19 cellular contexts compared by ENCODE assay signal in the genomic region with DNA sequence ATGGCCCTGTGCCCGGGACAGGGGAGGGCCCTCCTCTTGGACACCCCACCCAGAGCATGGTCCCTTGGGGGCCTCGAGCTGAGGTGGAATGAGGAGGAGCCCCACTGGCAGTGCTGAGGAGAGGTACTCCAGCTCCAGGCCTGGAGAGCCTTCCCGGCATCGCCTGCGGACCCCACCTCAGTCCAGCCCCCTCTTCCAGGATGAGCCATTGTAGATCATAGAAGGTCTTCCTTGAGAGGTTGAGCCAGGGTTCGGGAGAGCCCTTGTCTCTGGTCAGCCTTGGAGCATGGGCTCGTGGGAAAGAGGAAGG. TPM values are rescaled to one million over a fixed set of nuclear protein-coding genes. Genes with fewer than 3 reads are reported as not detected.
A peak's percentile ranks its signal among the peaks of the same experiment; 100 is the strongest.
DNase-seq lines count a peak whose midpoint lies in the region; ATAC-seq, FAIRE-seq and TF ChIP-seq lines count a peak whose summit lies in the region.
"Had no signal": no experiment of that assay in that cellular context is flagged by ENCODE, and none has a peak within 500 bp of the region (broad histone marks: within the 10 kb centered on the region; RNA-seq: fewer than 3 reads in every experiment).

No MANE protein-coding gene starts in this region.

- TF ChIP-seq CTCF in C4-2B (conservative IDR thresholded peaks at IDR 0.05) (peak; percentile 12), Panc1 (IDR thresholded peaks at IDR 0.05) (peak; percentile 21; the same call in 1 of the 2 replicates), kidney (IDR thresholded peaks at IDR 0.05; ENCODE audit: borderline replicate concordance, extremely low read depth, insufficient read depth) (no peak)

- H3K9me3 ChIP-seq in Panc1 (ENCODE audit: control insufficient read depth, insufficient read depth, low read depth, low read length), result no peaks in the 10 kb centered on the region
- no peaks in the 10 kb centered on the region for H3K9me3 ChIP-seq in kidney (ENCODE audit: control insufficient read depth in 1 of 2, low read length in 2 of 2)
- H3K9me3 ChIP-seq: A549, Caco-2 had no signal

- ATAC-seq in Panc1 (no peak), Right ventricle myocardium superior (ENCODE audit: poor library complexity) (no peak), GM21576 (IDR thresholded peaks at IDR 0.05; ENCODE audit: unreplicated experiment) (no peak)

- in situ Hi-C loops in Panc1 (cut with HindIII; ENCODE audit: low pct_unique_long_range_greater_than_20kb, low sequenced_read_pairs), result no loop called here

- DNase-seq in Panc1 (ENCODE audit: low read depth, low spot score) (no peak), kidney (peak; percentile 61), Right ventricle myocardium superior (no peak)
- DNase-seq in activated T-cell treated with anti-CD3 and anti-CD28 coated beads, Interleukin-2, amount 50 U/mL, for 48 hours, result no peak
- DNase-seq: AML-193; CD4-positive, alpha-beta memory T cell; CD4-positive, CD25-positive, alpha-beta regulatory T cell; CD8-positive, alpha-beta memory T cell; GF-D8 had no signal

- BruUV-seq in Panc1 (replicated peaks; lab: Mats Ljungman, UMichigan), result no TSS peak

- H3K4me3 ChIP-seq in Panc1 (ENCODE audit: low read depth in 2 of 2, low read length in 2 of 2) (no peak overlapping the region), kidney (ENCODE audit: low read length in 2 of 2) (no peak overlapping the region)
- H3K4me3 ChIP-seq: A549; BLaER1 treated with 17β-estradiol and CSF1 and Interleukin-3, amounts not matched to agents 10 nM and 100 nM had no signal

- no peak for FAIRE-seq in kidney (lab: Jason Lieb, UNC)
- FAIRE-seq: D721Med, G401.6, GM12891 had no signal

- H3K9ac ChIP-seq in kidney (ENCODE audit: low read length in 2 of 2), result no peak overlapping the region
- H3K9ac ChIP-seq: BLaER1 treated with 17β-estradiol and CSF1 and Interleukin-3, amounts not matched to agents 10 nM and 100 nM had no signal

- H3K36me3 ChIP-seq in Panc1 (ENCODE audit: control insufficient read depth, insufficient read depth, low read length), result no peaks in the 10 kb centered on the region
- H3K36me3 ChIP-seq in kidney (ENCODE audit: control insufficient read depth in 1 of 2, insufficient read depth in 2 of 2, low read length in 2 of 2), result no peaks in the 10 kb centered on the region
- H3K36me3 ChIP-seq: BLaER1 treated with 17β-estradiol and CSF1 and Interleukin-3, amounts not matched to agents 10 nM and 100 nM had no signal

- H3K4me1 ChIP-seq in Panc1 (ENCODE audit: control insufficient read depth, insufficient read depth, low read length) (no peaks in the 10 kb centered on the region), kidney (ENCODE audit: control insufficient read depth in 1 of 2, insufficient read depth in 1 of 2, low read depth in 1 of 2, low read length in 2 of 2) (no peaks in the 10 kb centered on the region)
- H3K4me1 ChIP-seq: A549; BLaER1 treated with 17β-estradiol and CSF1 and Interleukin-3, amounts not matched to agents 10 nM and 100 nM; Caco-2 had no signal

- POLR2A ChIA-PET in Panc1 (lab: Charles Lee), result no interaction called here

- no peaks in the 10 kb centered on the region for H3K27me3 ChIP-seq in Panc1 (ENCODE audit: control insufficient read depth, insufficient read depth, low read length)

- intact Hi-C loops in Panc1 (cut with micrococcal nuclease; ENCODE audit: unreplicated experiment) (no loop called here), kidney (cut with DNase I) (no loop called here), Right ventricle myocardium superior (cut with DNase I) (no loop called here)

- H3K27ac ChIP-seq in C4-2B, result no peak overlapping the region
- no peak overlapping the region for H3K27ac ChIP-seq in Panc1 (ENCODE audit: low read length)
- H3K27ac ChIP-seq in kidney (ENCODE audit: low read depth in 2 of 2, low read length in 2 of 2), result no peak overlapping the region
- H3K27ac ChIP-seq: 22Rv1; A549; BLaER1 treated with 17β-estradiol and CSF1 and Interleukin-3, amounts not matched to agents 10 nM and 100 nM had no signal

- CTCF ChIA-PET in Panc1 (lab: Charles Lee), result interaction anchor here (0.9 kb wide), 1 partner anchor 158 kb away, joined by 3 read pairs; no protein-coding TSS in a partner anchor

RNA-seq across cellular contexts. Expression of gene SMIM10L2A, which starts 16.9 kb away (rescaled TPM):
- 0.36 TPM for total RNA-seq in Panc1 (2021; ENCODE audit: unreplicated experiment)
- 0.38 TPM for polyA plus RNA-seq in Panc1 (2012; ENCODE audit: insufficient read length)
- 3.5 TPM for total RNA-seq in kidney
- 8.2 TPM for polyA plus RNA-seq in kidney (ENCODE audit: insufficient read depth, low read depth, low replicate concordance)
- total RNA-seq in Right ventricle myocardium superior, result 1.6 TPM
- polyA plus RNA-seq: CD14-positive monocyte had no signal
